In the genomic region with DNA sequence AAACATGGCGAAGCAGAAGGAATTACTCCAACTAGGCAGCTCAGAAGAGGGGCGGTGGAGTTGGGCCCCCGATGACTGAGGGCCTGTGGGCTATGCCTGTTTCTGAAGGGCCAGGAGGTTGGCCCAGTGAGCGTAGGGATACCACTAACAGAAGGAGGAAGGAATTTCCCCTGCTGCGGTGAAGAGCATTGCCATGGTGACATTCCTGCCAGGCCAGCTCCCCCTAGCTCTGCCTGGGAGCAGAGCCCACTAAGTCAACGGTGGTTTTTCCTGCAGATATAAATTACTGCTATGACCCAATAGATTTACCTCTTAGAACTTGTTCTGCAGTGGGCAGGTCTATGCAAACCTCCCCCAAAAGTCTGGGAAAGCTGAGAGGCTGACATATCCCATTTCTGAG, we compare ENCODE assay signal across 2 cellular contexts.
TF ChIP-seq lines count a peak whose summit lies in the region.

No MANE protein-coding gene starts in this region.

TF ChIP-seq in HepG2, 621 proteins besides CTCF, POLR2A, EP300 and RAD21:
- TF ChIP-seq ZNF605 (CRISPR knock-in tag; IDR thresholded peaks at IDR 0.05) (no peak), TGIF2 (CRISPR knock-in tag; IDR thresholded peaks at IDR 0.05) (no peak), ZNF558 (CRISPR knock-in tag; IDR thresholded peaks at IDR 0.05; ENCODE audit: borderline replicate concordance) (no peak), NAIF1 (CRISPR knock-in tag; IDR thresholded peaks at IDR 0.05; ENCODE audit: borderline replicate concordance) (no peak), SP1 (IDR thresholded peaks at IDR 0.05) (no peak), SP1 (CRISPR knock-in tag; IDR thresholded peaks at IDR 0.05) (no peak), NR2F1 (CRISPR knock-in tag; IDR thresholded peaks at IDR 0.05) (no peak), ATAD3A (CRISPR knock-in tag; IDR thresholded peaks at IDR 0.05) (no peak)
- TF ChIP-seq, protein P1, sequence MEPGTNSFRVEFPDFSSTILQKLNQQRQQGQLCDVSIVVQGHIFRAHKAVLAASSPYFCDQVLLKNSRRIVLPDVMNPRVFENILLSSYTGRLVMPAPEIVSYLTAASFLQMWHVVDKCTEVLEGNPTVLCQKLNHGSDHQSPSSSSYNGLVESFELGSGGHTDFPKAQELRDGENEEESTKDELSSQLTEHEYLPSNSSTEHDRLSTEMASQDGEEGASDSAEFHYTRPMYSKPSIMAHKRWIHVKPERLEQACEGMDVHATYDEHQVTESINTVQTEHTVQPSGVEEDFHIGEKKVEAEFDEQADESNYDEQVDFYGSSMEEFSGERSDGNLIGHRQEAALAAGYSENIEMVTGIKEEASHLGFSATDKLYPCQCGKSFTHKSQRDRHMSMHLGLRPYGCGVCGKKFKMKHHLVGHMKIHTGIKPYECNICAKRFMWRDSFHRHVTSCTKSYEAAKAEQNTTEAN (CRISPR knock-in tag; conservative IDR thresholded peaks at IDR 0.05), result no peak
- TF ChIP-seq, protein P2, sequence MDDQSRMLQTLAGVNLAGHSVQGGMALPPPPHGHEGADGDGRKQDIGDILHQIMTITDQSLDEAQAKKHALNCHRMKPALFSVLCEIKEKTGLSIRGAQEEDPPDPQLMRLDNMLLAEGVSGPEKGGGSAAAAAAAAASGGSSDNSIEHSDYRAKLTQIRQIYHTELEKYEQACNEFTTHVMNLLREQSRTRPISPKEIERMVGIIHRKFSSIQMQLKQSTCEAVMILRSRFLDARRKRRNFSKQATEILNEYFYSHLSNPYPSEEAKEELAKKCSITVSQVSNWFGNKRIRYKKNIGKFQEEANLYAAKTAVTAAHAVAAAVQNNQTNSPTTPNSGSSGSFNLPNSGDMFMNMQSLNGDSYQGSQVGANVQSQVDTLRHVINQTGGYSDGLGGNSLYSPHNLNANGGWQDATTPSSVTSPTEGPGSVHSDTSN (CRISPR knock-in tag; IDR thresholded peaks at IDR 0.05; ENCODE audit: borderline replicate concordance), result no peak
- TF ChIP-seq, protein P3, sequence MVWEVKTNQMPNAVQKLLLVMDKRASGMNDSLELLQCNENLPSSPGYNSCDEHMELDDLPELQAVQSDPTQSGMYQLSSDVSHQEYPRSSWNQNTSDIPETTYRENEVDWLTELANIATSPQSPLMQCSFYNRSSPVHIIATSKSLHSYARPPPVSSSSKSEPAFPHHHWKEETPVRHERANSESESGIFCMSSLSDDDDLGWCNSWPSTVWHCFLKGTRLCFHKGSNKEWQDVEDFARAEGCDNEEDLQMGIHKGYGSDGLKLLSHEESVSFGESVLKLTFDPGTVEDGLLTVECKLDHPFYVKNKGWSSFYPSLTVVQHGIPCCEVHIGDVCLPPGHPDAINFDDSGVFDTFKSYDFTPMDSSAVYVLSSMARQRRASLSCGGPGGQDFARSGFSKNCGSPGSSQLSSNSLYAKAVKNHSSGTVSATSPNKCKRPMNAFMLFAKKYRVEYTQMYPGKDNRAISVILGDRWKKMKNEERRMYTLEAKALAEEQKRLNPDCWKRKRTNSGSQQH (CRISPR knock-in tag; IDR thresholded peaks at IDR 0.05; ENCODE audit: low read depth), result no peak
- TF ChIP-seq, protein P4, sequence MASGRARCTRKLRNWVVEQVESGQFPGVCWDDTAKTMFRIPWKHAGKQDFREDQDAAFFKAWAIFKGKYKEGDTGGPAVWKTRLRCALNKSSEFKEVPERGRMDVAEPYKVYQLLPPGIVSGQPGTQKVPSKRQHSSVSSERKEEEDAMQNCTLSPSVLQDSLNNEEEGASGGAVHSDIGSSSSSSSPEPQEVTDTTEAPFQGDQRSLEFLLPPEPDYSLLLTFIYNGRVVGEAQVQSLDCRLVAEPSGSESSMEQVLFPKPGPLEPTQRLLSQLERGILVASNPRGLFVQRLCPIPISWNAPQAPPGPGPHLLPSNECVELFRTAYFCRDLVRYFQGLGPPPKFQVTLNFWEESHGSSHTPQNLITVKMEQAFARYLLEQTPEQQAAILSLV (CRISPR knock-in tag; IDR thresholded peaks at IDR 0.05; ENCODE audit: borderline replicate concordance), result no peak
TF ChIP-seq in HepG2: peak in this region for 0.

TF ChIP-seq in K562, 482 proteins besides CTCF, POLR2A, EP300 and RAD21:
- no peak for TF ChIP-seq KAT2B (IDR thresholded peaks at IDR 0.05; ENCODE audit: low read depth, low read length)
- TF ChIP-seq, protein P5, sequence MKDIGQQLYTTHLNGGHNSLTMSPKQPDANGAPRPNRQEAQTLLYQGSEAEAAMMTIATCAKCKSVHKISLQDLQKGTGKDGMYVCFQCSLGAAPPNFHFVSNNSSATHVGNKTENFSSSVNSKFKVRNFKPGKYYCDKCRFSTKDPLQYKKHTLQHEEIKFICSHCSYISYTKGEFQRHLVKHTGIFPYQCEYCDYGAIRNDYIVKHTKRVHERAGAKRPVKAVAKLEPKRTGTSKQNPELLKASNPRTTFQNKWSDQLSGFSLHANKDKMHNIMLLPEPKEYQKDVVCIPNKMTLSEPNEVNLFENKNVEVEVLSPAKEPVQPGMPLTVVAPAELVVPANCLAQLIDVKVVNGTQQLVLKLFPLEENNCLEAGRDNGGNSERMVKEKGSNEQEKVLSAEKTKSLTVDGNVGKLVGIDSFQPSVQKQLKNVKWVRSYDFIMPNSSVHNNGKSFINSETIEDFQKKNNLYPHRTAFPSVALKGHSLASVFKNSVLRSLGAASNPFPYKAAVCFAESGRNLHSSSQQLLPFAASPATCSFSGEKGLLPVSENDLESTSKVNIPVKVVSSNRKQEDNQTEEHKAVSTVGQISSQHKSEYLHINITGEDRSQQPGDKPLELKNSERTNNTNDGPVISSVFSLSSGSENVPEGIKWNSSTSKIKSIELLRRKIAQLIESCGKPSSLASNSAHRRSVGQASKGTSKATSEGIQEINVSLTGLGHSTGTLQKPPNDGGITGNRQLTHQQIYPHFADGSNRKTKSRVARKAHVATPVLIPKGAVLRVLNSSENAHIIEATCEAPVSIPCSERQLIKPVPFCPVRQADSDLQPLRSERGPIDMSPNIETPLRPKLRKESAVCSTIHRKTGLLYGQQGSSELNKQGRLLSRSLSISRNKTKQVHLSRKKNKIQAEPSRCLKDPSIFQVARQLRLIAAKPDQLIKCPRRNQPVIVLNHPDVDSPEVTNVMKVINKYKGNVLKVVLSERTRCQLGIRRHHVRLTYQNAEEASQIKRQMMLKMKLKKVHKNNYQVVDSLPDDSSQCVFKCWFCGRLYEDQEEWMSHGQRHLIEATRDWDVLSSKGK (CRISPR knock-in tag; IDR thresholded peaks at IDR 0.05), result no peak
- TF ChIP-seq, protein P6, sequence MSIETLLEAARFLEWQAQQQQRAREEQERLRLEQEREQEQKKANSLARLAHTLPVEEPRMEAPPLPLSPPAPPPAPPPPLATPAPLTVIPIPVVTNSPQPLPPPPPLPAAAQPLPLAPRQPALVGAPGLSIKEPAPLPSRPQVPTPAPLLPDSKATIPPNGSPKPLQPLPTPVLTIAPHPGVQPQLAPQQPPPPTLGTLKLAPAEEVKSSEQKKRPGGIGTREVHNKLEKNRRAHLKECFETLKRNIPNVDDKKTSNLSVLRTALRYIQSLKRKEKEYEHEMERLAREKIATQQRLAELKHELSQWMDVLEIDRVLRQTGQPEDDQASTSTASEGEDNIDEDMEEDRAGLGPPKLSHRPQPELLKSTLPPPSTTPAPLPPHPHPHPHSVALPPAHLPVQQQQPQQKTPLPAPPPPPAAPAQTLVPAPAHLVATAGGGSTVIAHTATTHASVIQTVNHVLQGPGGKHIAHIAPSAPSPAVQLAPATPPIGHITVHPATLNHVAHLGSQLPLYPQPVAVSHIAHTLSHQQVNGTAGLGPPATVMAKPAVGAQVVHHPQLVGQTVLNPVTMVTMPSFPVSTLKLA (conservative IDR thresholded peaks at IDR 0.05), result no peak
- no peak for TF ChIP-seq FOXP1 (CRISPR knock-in tag; IDR thresholded peaks at IDR 0.05)
- TF ChIP-seq ZBTB7A (IDR thresholded peaks at IDR 0.05; ENCODE audit: borderline replicate concordance, control insufficient read depth, low read depth, low read length), result no peak
- no peak for TF ChIP-seq ZNF589 (CRISPR knock-in tag; IDR thresholded peaks at IDR 0.05; ENCODE audit: low read depth)
- TF ChIP-seq LARP7 (IDR thresholded peaks at IDR 0.05), result no peak
